Comparison of ENCODE assay signal across 18 cellular contexts in genomic region chr2:215392164-215392563, GRCh38. TPM values are rescaled to one million over a fixed set of nuclear protein-coding genes. Genes with fewer than 3 reads are reported as not detected.
DNase-seq lines count a peak whose midpoint lies in the region; ATAC-seq and TF ChIP-seq lines count a peak whose summit lies in the region.
"Had no signal": no experiment of that assay in that cellular context is flagged by ENCODE, and none has a peak within 500 bp of the region (broad histone marks: within the 10 kb centered on the region; RNA-seq: fewer than 3 reads in every experiment).

No MANE protein-coding gene starts in this region.

- no peaks in the 10 kb centered on the region for H3K4me1 ChIP-seq in smooth muscle cell (ENCODE audit: low read depth)
- H3K4me1 ChIP-seq: BLaER1, Caco-2 had no signal

- peaks cover 64% of the 10 kb centered on the region for H3K36me3 Mint-ChIP-seq in HFFc6 (ENCODE audit: low read depth)
- no peaks in the 10 kb centered on the region for H3K36me3 Mint-ChIP-seq in activated T-cell treated with anti-CD3 and anti-CD28 coated beads, Interleukin-2, amount 50 U/mL, for 4 hours (ENCODE audit: insufficient read depth)
- H3K36me3 Mint-ChIP-seq: CD8-positive, alpha-beta memory T cell had no signal

- H3K9me3 ChIP-seq in SU-DHL-6 (ENCODE audit: insufficient read depth, low read length) = no peaks in the 10 kb centered on the region
- H3K9me3 ChIP-seq in smooth muscle cell (replicated peaks; ENCODE audit: low read depth) = no peaks in the 10 kb centered on the region
- H3K9me3 ChIP-seq: A549, BLaER1, Caco-2, HAP-1 had no signal

- no peaks in the 10 kb centered on the region for H3F3A ChIP-seq in SU-DHL-6 (ENCODE audit: insufficient read depth)
- peaks cover 96% of the 10 kb centered on the region for H3F3A ChIP-seq in smooth muscle cell (ENCODE audit: low read depth)

- peak overlapping the region; percentile 68 for H3K27ac Mint-ChIP-seq in HFFc6
- H3K27ac Mint-ChIP-seq: CD8-positive, alpha-beta memory T cell had no signal

- peaks cover 33% of the 10 kb centered on the region for H3K27me3 Mint-ChIP-seq in HFFc6 (ENCODE audit: insufficient read depth)
- H3K27me3 Mint-ChIP-seq in activated T-cell treated with anti-CD3 and anti-CD28 coated beads, Interleukin-2, amount 50 U/mL, for 4 hours (ENCODE audit: low read depth) = peaks cover 5% of the 10 kb centered on the region

- H3K9me2 ChIP-seq in SU-DHL-6 (replicated peaks; ENCODE audit: insufficient read depth, low read length) = no peaks in the 10 kb centered on the region

- H2AFZ ChIP-seq in SU-DHL-6 (ENCODE audit: low read depth, low read length, severe bottlenecking) = no peak overlapping the region
- no peak overlapping the region for H2AFZ ChIP-seq in smooth muscle cell (ENCODE audit: low read depth)

- no peaks in the 10 kb centered on the region for H3K36me3 ChIP-seq in SU-DHL-6 (ENCODE audit: low read length)
- H3K36me3 ChIP-seq in smooth muscle cell (ENCODE audit: low read depth) = peaks cover 77% of the 10 kb centered on the region
- H3K36me3 ChIP-seq: BLaER1 had no signal

- peaks cover 6% of the 10 kb centered on the region for H3K9me3 Mint-ChIP-seq in HFFc6
- no peaks in the 10 kb centered on the region for H3K9me3 Mint-ChIP-seq in activated T-cell treated with anti-CD3 and anti-CD28 coated beads, Interleukin-2, amount 50 U/mL, for 4 hours
- H3K9me3 Mint-ChIP-seq: CD8-positive, alpha-beta memory T cell had no signal

- no peak for ATAC-seq in activated T-cell treated with anti-CD3 and anti-CD28 coated beads, Interleukin-2, amount 50 U/mL, for 4 hours
- ATAC-seq: A549 had no signal

- no peak overlapping the region for H3K27ac ChIP-seq in SU-DHL-6 (ENCODE audit: low read depth, low read length)
- peak overlapping the region; percentile 82 for H3K27ac ChIP-seq in smooth muscle cell (ENCODE audit: low read depth)
- H3K27ac ChIP-seq: A549, BLaER1 had no signal

- no peak for DNase-seq in HFFc6
- peak; percentile 66 for DNase-seq in fibroblast of mammary gland (ENCODE audit: low read depth)
- DNase-seq in smooth muscle cell (lab: John Stamatoyannopoulos, UW; ENCODE audit: unreplicated experiment) = no peak
- no peak for DNase-seq in stimulated activated CD4-positive, alpha-beta T cell treated with anti-CD3 and anti-CD28 coated beads, Interleukin-2, amount 100 ng/mL, for 48 hours
- DNase-seq in activated CD8-positive, alpha-beta memory T cell treated with anti-CD3 and anti-CD28 coated beads, Interleukin-2, amount 50 U/mL, for 48 hours = no peak
- DNase-seq in activated T-cell treated with anti-CD3 and anti-CD28 coated beads, Interleukin-2, amount 50 U/mL, for 4 hours = no peak
- DNase-seq: AML-193; CD8-positive, alpha-beta memory T cell; DND-41; GF-D8; GOT3; IMR-90; KBM-7 had no signal

- TF ChIP-seq CTCF in HFFc6 (IDR thresholded peaks at IDR 0.05) (no peak), SU-DHL-6 (IDR thresholded peaks at IDR 0.05; ENCODE audit: insufficient read depth, low read length, poor library complexity, severe bottlenecking) (no peak), fibroblast of mammary gland (conservative IDR thresholded peaks at IDR 0.05; ENCODE audit: control insufficient read depth, insufficient read depth, low read depth, low read length) (no peak), smooth muscle cell (IDR thresholded peaks at IDR 0.05; ENCODE audit: borderline replicate concordance, insufficient read depth, poor library complexity, severe bottlenecking) (no peak)

- H3K4me3 Mint-ChIP-seq in HFFc6 = no peak overlapping the region; the same call in 1 of the 2 replicates
- no peak overlapping the region for H3K4me3 Mint-ChIP-seq in activated T-cell treated with anti-CD3 and anti-CD28 coated beads, Interleukin-2, amount 50 U/mL, for 4 hours
- H3K4me3 Mint-ChIP-seq: CD8-positive, alpha-beta memory T cell had no signal

- H3K4me1 Mint-ChIP-seq in HFFc6 (ENCODE audit: low read depth) = peaks cover 46% of the 10 kb centered on the region
- no peaks in the 10 kb centered on the region for H3K4me1 Mint-ChIP-seq in activated T-cell treated with anti-CD3 and anti-CD28 coated beads, Interleukin-2, amount 50 U/mL, for 4 hours (ENCODE audit: low read depth)
- H3K4me1 Mint-ChIP-seq: CD8-positive, alpha-beta memory T cell had no signal

- H3K27me3 ChIP-seq in SU-DHL-6 (ENCODE audit: low read length) (no peaks in the 10 kb centered on the region), smooth muscle cell (ENCODE audit: low read depth) (no peaks in the 10 kb centered on the region)
- H3K27me3 ChIP-seq: BLaER1 had no signal

- H3K79me2 ChIP-seq in SU-DHL-6 (ENCODE audit: insufficient read depth, low read length) = no peaks in the 10 kb centered on the region
- peaks cover 5% of the 10 kb centered on the region for H3K79me2 ChIP-seq in smooth muscle cell (ENCODE audit: low read depth)

- H3K9ac ChIP-seq in SU-DHL-6 (ENCODE audit: low read length) = no peak overlapping the region
- no peak overlapping the region for H3K9ac ChIP-seq in smooth muscle cell (ENCODE audit: low read depth)
- H3K9ac ChIP-seq: BLaER1 had no signal

- H3K4me2 ChIP-seq in SU-DHL-6 (ENCODE audit: low read depth, low read length, poor library complexity, severe bottlenecking) = peak overlapping the region; percentile 29
- H3K4me2 ChIP-seq in smooth muscle cell = no peak overlapping the region
- H3K4me2 ChIP-seq: A549, BLaER1 had no signal

- H4K20me1 ChIP-seq in SU-DHL-6 (ENCODE audit: low read depth, low read length) = no peaks in the 10 kb centered on the region
- peaks cover 100% of the 10 kb centered on the region for H4K20me1 ChIP-seq in smooth muscle cell (ENCODE audit: low read depth)
- H4K20me1 ChIP-seq: BLaER1 had no signal

- no peak overlapping the region for H3K4me3 ChIP-seq in SU-DHL-6 (ENCODE audit: insufficient read depth, low read length, poor library complexity, severe bottlenecking)
- no peak overlapping the region for H3K4me3 ChIP-seq in fibroblast of mammary gland (ENCODE audit: control insufficient read depth, low read depth, low read length)
- no peak overlapping the region for H3K4me3 ChIP-seq in smooth muscle cell
- H3K4me3 ChIP-seq: A549, BLaER1, HAP-1 had no signal

RNA-seq across cellular contexts. Expression of gene FN1, which starts 43.7 kb away (rescaled TPM):
- 1,000 to 10,000 TPM; 2,848 to 5,249 (median 2,869) TPM for total RNA-seq in HFFc6 (2021; fragmentation: NEBNext Ultra II Directional; extraction: Animal tissue kit (Norgen Biotek cat#: 25700))
- total RNA-seq in smooth muscle cell = 21,173 and 21,295 TPM in 2 replicates
- 8,934 and 10,917 TPM in 2 replicates for polyA plus RNA-seq in smooth muscle cell
- total RNA-seq in activated T-cell treated with anti-CD3 and anti-CD28 coated beads, Interleukin-2, amount 50 U/mL, for 4 hours = 1 to 10 TPM; 3.0 to 4.6 (median 3.9) TPM

Comparison
In these comparisons a context has a peak if more than half of its experiments do, and no peak if none do; other contexts are left out.
1. RNA of gene FN1, which starts 43.7 kb away (total RNA-seq): 21,173 to 21,295 TPM in smooth muscle cell and 2,848 to 5,249 TPM in HFFc6; 3.0 to 4.6 TPM in activated T-cell treated with anti-CD3 and anti-CD28 coated beads, Interleukin-2, amount 50 U/mL, for 4 hours; every median in the first group is over 100 times any median in the second.